Comparison of ENCODE assay signal across 8 cellular contexts in the genomic region with DNA sequence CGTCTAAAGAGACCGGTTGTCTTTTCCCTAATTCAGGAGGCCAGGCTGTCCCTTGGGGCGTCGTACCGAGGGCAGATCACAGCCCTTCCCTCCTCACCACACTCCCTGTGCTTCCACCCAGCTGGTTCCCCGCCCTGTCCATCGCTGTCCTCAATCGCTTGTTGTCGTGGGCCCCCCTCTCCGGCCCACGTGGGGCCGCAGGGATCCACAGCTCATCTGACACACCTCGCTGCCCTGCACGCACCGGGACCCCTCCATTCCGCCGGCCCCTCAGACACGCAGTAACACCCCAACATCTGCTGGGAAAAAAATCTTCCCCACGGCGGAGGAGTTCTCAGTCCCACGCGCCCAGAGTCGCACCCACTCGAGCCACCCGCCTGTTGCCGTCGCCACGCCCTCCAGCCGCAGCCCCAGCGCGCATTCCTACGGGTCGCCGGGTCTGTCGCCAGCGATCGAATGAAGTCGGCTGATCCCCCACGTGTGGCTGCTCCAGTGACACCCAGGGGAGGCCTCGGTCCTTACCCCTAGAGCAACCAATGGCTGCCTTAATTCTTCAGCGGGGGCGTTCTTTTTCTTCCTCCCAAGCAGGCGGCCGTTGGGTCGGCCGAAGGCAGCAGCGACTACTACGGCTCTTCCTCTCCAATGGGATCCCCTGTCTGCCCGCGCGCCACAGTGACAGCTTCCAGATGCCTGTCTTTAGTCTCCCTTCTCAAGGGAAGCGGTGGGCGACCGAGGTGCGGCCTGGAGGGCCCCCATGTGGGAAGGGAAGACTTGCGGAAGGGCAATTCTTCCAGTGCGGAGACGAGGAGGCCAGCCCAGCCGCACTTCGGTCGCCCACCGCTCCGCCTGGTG. TPM values are rescaled to one million over a fixed set of nuclear protein-coding genes. Genes with fewer than 3 reads are reported as not detected.
DNase-seq lines count a peak whose midpoint lies in the region; ATAC-seq and TF ChIP-seq lines count a peak whose summit lies in the region.

No MANE protein-coding gene starts in this region.

- H3K27me3 Mint-ChIP-seq in immature natural killer cell (ENCODE audit: low read depth in 3 of 3): peaks cover 2 to 7% (median 7%) of the 10 kb centered on the region in 3 donors

- H3K4me3 Mint-ChIP-seq in immature natural killer cell: peak overlapping the region; percentile 89 to 94 (median 91)

- DNase-seq in GM13976 (ENCODE audit: low spot score) (peak; percentile 92), NCI-H1436 (lab: John Stamatoyannopoulos, UW) (peak; percentile 70), WERI-Rb-1 (peak; percentile 67), T47D (ENCODE audit: low read depth in 1 of 2, low spot score in 1 of 2) (peak; percentile 83 to 86), immature natural killer cell (peak; percentile 75 to 77 (median 76)), RPMI8226 (no peak)
- peak; percentile 48 for DNase-seq in stimulated activated CD4-positive, alpha-beta T cell treated with anti-CD3 and anti-CD28 coated beads, Interleukin-12 subunit alpha, Interleukin-12 subunit beta, amount 100 ng/mL, for 4 hours

- H3K36me3 ChIP-seq in WERI-Rb-1: no peaks in the 10 kb centered on the region

- H3K9me3 ChIP-seq in WERI-Rb-1 (ENCODE audit: severe bottlenecking): no peaks in the 10 kb centered on the region

- H3K36me3 Mint-ChIP-seq in immature natural killer cell: no peaks in the 10 kb centered on the region

- no peak for TF ChIP-seq CTCF in GM13976 (IDR thresholded peaks at IDR 0.05; ENCODE audit: borderline replicate concordance, control extremely low read depth, extremely low read depth, insufficient read depth, missing control alignments)
- TF ChIP-seq CTCF in WERI-Rb-1 (IDR thresholded peaks at IDR 0.05; ENCODE audit: low read depth, low read length): peak; percentile 19; the same call in 1 of the 2 replicates

- peaks cover 19 to 33% of the 10 kb centered on the region in 2 donors for H3K4me1 Mint-ChIP-seq in immature natural killer cell

- no peaks in the 10 kb centered on the region for H3K27me3 ChIP-seq in WERI-Rb-1 (ENCODE audit: insufficient read depth, low read depth, severe bottlenecking)

- peak overlapping the region; percentile 53 to 83 (median 76) for H3K27ac Mint-ChIP-seq in immature natural killer cell

- H3K9me3 Mint-ChIP-seq in immature natural killer cell: no peaks in the 10 kb centered on the region

- peak; percentile 38 for ATAC-seq in HG02623 (IDR thresholded peaks at IDR 0.05; ENCODE audit: unreplicated experiment)

- in situ Hi-C loops in GM13976 (cut with MboI; ENCODE audit: low sequenced_read_pairs, unreplicated experiment): no loop called here
- in situ Hi-C loops in T47D (cut with HindIII; ENCODE audit: low pct_unique_long_range_greater_than_20kb, low sequenced_read_pairs): no loop called here

- peak overlapping the region; percentile 70 for H3K27ac ChIP-seq in WERI-Rb-1

- H3K4me3 ChIP-seq in WERI-Rb-1 (ENCODE audit: low read depth, low read length): peak overlapping the region; percentile 89

RNA-seq across cellular contexts. Expression of a gene that starts 0.9 kb away (rescaled TPM):
- polyA plus RNA-seq in immature natural killer cell: 10 to 100 TPM; 40.4 to 59.6 (median 57.5) TPM

RNA-seq across cellular contexts. Expression of a gene that starts 50.7 kb away (rescaled TPM):
- polyA plus RNA-seq in immature natural killer cell: not detected
